Comparison of ENCODE assay signal across 8 cellular contexts in genomic region chr12:29241821-29242591, GRCh38.
DNase-seq lines count a peak whose midpoint lies in the region; ATAC-seq and TF ChIP-seq lines count a peak whose summit lies in the region.

No MANE protein-coding gene starts in this region.

- peak overlapping the region; percentile 1 for H3K27ac Mint-ChIP-seq in glutamatergic neuron (ENCODE audit: unreplicated experiment)

- H3K36me3 Mint-ChIP-seq in glutamatergic neuron (ENCODE audit: unreplicated experiment) = no peaks in the 10 kb centered on the region

- H3K4me1 ChIP-seq in psoas muscle = no peaks in the 10 kb centered on the region

- peaks cover 2% of the 10 kb centered on the region for H3K9me3 Mint-ChIP-seq in glutamatergic neuron (ENCODE audit: unreplicated experiment)

- no peaks in the 10 kb centered on the region for H3K27me3 Mint-ChIP-seq in glutamatergic neuron (ENCODE audit: unreplicated experiment)

- TF ChIP-seq CTCF in WERI-Rb-1 (IDR thresholded peaks at IDR 0.05; ENCODE audit: low read depth, low read length) (peak; percentile 23; the same call in 1 of the 2 replicates), glutamatergic neuron (IDR thresholded peaks at IDR 0.05; ENCODE audit: partially characterized antibody, unreplicated experiment) (no peak), psoas muscle (IDR thresholded peaks at IDR 0.05) (no peak)

- ATAC-seq in GM21381 (IDR thresholded peaks at IDR 0.05; ENCODE audit: unreplicated experiment) (peak; percentile 83), HG03558 (IDR thresholded peaks at IDR 0.05; ENCODE audit: extremely low read depth, unreplicated experiment) (peak; percentile 82), psoas muscle (peak; percentile 39 to 80 (median 72))

- DNase-seq in GM03348 (ENCODE audit: low spot score) (peak; percentile 70), WERI-Rb-1 (peak; percentile 90), glutamatergic neuron (no peak), psoas muscle (no peak), NCI-H1436 (lab: John Stamatoyannopoulos, UW) (no peak), NCI-H345 (lab: John Stamatoyannopoulos, UW) (no peak)

- WGBS in psoas muscle, 3 donors = 27 to 38% (median 32%) methylated on average over 7 of the region's 7 CpGs

- H3K27me3 ChIP-seq in WERI-Rb-1 (ENCODE audit: insufficient read depth, low read depth, severe bottlenecking) = no peaks in the 10 kb centered on the region
- H3K27me3 ChIP-seq in psoas muscle (ENCODE audit: insufficient read depth in 3 of 3, low read length in 2 of 3) = no peaks in the 10 kb centered on the region

- peak overlapping the region; percentile 38 for H3K4me3 ChIP-seq in WERI-Rb-1 (ENCODE audit: low read depth, low read length)
- no peak overlapping the region for H3K4me3 ChIP-seq in psoas muscle

- H3K36me3 ChIP-seq in WERI-Rb-1 (no peaks in the 10 kb centered on the region), psoas muscle (ENCODE audit: insufficient read depth in 1 of 2, low read depth in 1 of 2) (no peaks in the 10 kb centered on the region)

- H3K27ac ChIP-seq in WERI-Rb-1 = peak overlapping the region; percentile 77
- H3K27ac ChIP-seq in psoas muscle = no peak overlapping the region

- intact Hi-C loops in psoas muscle (cut with DNase I) = no loop called here

- H3K4me3 Mint-ChIP-seq in glutamatergic neuron (ENCODE audit: unreplicated experiment) = no peak overlapping the region

- H3K9me3 ChIP-seq in WERI-Rb-1 (ENCODE audit: severe bottlenecking) (no peaks in the 10 kb centered on the region), psoas muscle (no peaks in the 10 kb centered on the region)

- H3K4me1 Mint-ChIP-seq in glutamatergic neuron (ENCODE audit: low read depth, unreplicated experiment) = peaks cover 20% of the 10 kb centered on the region

Comparison
In these comparisons a context has a peak if more than half of its experiments do, and no peak if none do; other contexts are left out.
1. DNase-seq: peak in GM03348 (single experiment) and WERI-Rb-1 (single experiment); none in glutamatergic neuron (single experiment), psoas muscle (0 of 2), NCI-H1436 (single experiment) and NCI-H345 (single experiment).
2. Peak in every context shown above with its lines, with median percentiles within 50 percentile points of each other: ATAC-seq.